In genomic region chr17:62109378-62109902, GRCh38 we compare ENCODE assay signal across 1 cellular context.
A peak's percentile ranks its signal among the peaks of the same experiment; 100 is the strongest.
TF ChIP-seq lines count a peak whose summit lies in the region.

No MANE protein-coding gene starts in this region.

TF ChIP-seq in HepG2, 621 proteins besides CTCF, POLR2A, EP300 and RAD21 (continued from another document):
- TF ChIP-seq ATF4 (CRISPR knock-in tag; IDR thresholded peaks at IDR 0.05) (no peak), PRDM15 (CRISPR knock-in tag; IDR thresholded peaks at IDR 0.05) (no peak), NR2F6 (IDR thresholded peaks at IDR 0.05) (no peak), NR2F6 (CRISPR knock-in tag; IDR thresholded peaks at IDR 0.05) (peak; percentile 43), ZNF350 (CRISPR knock-in tag; IDR thresholded peaks at IDR 0.05; ENCODE audit: borderline replicate concordance, low read depth) (peak; percentile 89), ZNF766 (CRISPR knock-in tag; IDR thresholded peaks at IDR 0.05; ENCODE audit: borderline replicate concordance) (no peak), ZNF850 (CRISPR knock-in tag; conservative IDR thresholded peaks at IDR 0.05) (no peak), MLXIP (CRISPR knock-in tag; IDR thresholded peaks at IDR 0.05; ENCODE audit: borderline replicate concordance) (no peak)
- TF ChIP-seq, protein P1, sequence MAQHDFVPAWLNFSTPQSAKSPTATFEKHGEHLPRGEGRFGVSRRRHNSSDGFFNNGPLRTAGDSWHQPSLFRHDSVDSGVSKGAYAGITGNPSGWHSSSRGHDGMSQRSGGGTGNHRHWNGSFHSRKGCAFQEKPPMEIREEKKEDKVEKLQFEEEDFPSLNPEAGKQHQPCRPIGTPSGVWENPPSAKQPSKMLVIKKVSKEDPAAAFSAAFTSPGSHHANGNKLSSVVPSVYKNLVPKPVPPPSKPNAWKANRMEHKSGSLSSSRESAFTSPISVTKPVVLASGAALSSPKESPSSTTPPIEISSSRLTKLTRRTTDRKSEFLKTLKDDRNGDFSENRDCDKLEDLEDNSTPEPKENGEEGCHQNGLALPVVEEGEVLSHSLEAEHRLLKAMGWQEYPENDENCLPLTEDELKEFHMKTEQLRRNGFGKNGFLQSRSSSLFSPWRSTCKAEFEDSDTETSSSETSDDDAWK (CRISPR knock-in tag; IDR thresholded peaks at IDR 0.05): no peak
- TF ChIP-seq, protein P2, sequence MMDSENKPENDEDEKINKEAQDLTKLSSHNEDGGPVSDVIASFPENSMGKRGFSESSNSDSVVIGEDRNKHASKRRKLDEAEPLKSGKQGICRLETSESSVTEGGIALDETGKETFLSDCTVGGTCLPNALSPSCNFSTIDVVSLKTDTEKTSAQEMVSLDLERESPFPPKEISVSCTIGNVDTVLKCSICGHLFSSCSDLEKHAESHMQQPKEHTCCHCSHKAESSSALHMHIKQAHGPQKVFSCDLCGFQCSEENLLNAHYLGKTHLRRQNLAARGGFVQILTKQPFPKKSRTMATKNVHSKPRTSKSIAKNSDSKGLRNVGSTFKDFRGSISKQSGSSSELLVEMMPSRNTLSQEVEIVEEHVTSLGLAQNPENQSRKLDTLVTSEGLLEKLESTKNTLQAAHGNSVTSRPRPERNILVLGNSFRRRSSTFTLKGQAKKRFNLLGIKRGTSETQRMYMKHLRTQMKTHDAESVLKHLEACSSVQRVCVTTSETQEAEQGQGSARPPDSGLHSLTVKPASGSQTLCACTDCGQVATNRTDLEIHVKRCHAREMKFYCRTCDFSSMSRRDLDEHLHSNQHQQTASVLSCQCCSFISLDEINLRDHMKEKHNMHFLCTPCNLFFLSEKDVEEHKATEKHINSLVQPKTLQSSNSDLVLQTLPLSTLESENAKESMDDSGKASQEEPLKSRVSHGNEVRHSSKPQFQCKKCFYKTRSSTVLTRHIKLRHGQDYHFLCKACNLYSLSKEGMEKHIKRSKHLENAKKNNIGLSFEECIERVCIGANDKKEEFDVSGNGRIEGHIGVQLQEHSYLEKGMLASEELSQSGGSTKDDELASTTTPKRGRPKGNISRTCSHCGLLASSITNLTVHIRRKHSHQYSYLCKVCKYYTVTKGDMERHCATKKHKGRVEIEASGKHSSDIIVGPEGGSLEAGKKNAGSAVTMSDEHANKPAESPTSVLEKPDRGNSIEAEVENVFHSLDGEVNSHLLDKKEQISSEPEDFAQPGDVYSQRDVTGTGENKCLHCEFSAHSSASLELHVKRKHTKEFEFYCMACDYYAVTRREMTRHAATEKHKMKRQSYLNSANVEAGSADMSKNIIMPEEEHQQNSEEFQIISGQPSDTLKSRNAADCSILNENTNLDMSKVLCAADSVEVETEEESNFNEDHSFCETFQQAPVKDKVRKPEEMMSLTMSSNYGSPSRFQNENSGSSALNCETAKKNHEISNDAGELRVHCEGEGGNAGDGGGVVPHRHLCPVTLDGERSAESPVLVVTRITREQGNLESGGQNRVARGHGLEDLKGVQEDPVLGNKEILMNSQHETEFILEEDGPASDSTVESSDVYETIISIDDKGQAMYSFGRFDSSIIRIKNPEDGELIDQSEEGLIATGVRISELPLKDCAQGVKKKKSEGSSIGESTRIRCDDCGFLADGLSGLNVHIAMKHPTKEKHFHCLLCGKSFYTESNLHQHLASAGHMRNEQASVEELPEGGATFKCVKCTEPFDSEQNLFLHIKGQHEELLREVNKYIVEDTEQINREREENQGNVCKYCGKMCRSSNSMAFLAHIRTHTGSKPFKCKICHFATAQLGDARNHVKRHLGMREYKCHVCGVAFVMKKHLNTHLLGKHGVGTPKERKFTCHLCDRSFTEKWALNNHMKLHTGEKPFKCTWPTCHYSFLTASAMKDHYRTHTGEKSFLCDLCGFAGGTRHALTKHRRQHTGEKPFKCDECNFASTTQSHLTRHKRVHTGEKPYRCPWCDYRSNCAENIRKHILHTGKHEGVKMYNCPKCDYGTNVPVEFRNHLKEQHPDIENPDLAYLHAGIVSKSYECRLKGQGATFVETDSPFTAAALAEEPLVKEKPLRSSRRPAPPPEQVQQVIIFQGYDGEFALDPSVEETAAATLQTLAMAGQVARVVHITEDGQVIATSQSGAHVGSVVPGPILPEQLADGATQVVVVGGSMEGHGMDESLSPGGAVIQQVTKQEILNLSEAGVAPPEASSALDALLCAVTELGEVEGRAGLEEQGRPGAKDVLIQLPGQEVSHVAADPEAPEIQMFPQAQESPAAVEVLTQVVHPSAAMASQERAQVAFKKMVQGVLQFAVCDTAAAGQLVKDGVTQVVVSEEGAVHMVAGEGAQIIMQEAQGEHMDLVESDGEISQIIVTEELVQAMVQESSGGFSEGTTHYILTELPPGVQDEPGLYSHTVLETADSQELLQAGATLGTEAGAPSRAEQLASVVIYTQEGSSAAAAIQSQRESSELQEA (CRISPR knock-in tag; IDR thresholded peaks at IDR 0.05; ENCODE audit: not compliant biosample characterization): no peak
